ENCODE assay signal across 1 cellular context in the genomic region with DNA sequence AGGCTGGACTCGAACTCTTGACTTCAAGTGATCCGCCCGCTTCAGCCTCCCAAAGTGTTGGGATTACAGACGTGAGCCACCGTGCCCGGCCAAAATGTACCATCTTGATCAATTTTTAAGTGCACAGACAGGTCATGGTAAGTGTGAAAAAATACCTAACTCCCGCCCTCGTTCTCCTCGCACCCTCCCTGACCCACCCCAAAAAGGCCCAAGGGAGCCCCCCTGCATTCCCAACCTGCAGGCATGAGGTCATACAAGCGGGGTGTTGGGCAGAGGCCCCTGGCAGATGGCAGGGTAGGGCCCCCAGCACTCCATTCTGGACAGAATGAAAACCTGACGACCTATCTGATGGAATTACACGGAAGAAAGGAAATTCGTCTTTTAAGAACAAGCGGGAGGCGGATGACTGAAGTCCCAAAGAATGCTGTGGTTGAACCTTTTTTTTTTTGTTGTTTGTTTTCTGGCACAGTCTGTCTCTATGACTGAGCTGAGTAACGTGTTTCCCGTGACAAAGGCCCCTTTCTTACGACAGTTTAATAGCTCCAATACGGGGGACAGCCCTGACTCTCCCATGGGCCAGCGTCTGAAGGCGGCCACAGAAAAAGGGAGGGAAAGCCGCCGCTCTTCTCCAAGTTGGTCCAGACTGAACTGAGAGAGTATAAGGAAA.
A peak's percentile ranks its signal among the peaks of the same experiment; 100 is the strongest.
TF ChIP-seq lines count a peak whose summit lies in the region.

No MANE protein-coding gene starts in this region.

TF ChIP-seq in HepG2, 621 proteins besides CTCF, POLR2A, EP300 and RAD21 (continued from another document):
- TF ChIP-seq SAP130 (CRISPR knock-in tag; IDR thresholded peaks at IDR 0.05; ENCODE audit: low read depth) (peak; percentile 52), JUNB (CRISPR knock-in tag; IDR thresholded peaks at IDR 0.05; ENCODE audit: borderline replicate concordance) (peak; percentile 86; the same call in 1 of the 2 replicates), POLR2G (IDR thresholded peaks at IDR 0.05; ENCODE audit: low read depth, low read length) (peak; percentile 43; the same call in 1 of the 2 replicates), YEATS2 (CRISPR knock-in tag; IDR thresholded peaks at IDR 0.05; ENCODE audit: borderline replicate concordance) (peak; percentile 21; the same call in 1 of the 2 replicates), MATR3 (CRISPR knock-in tag; IDR thresholded peaks at IDR 0.05) (no peak), RBAK (CRISPR knock-in tag; IDR thresholded peaks at IDR 0.05) (peak; percentile 90), TBX2 (CRISPR knock-in tag; IDR thresholded peaks at IDR 0.05; ENCODE audit: borderline replicate concordance) (peak; percentile 41; the same call in 1 of the 2 replicates), ZNF12 (CRISPR knock-in tag; IDR thresholded peaks at IDR 0.05) (peak; percentile 65; the same call in 1 of the 2 replicates), POGZ (CRISPR knock-in tag; IDR thresholded peaks at IDR 0.05) (peak; percentile 44; the same call in 1 of the 2 replicates), FOXA1 (IDR thresholded peaks at IDR 0.05) (no peak), FOXA1 (CRISPR knock-in tag; IDR thresholded peaks at IDR 0.05) (peak; percentile 50; the same call in 1 of the 2 replicates), CBFB (CRISPR knock-in tag; IDR thresholded peaks at IDR 0.05) (0 out of 2 replicates have a peak, but pooled peaks have one; percentile 57), ZNF552 (CRISPR knock-in tag; IDR thresholded peaks at IDR 0.05; ENCODE audit: borderline replicate concordance) (no peak)
- TF ChIP-seq, protein P1, sequence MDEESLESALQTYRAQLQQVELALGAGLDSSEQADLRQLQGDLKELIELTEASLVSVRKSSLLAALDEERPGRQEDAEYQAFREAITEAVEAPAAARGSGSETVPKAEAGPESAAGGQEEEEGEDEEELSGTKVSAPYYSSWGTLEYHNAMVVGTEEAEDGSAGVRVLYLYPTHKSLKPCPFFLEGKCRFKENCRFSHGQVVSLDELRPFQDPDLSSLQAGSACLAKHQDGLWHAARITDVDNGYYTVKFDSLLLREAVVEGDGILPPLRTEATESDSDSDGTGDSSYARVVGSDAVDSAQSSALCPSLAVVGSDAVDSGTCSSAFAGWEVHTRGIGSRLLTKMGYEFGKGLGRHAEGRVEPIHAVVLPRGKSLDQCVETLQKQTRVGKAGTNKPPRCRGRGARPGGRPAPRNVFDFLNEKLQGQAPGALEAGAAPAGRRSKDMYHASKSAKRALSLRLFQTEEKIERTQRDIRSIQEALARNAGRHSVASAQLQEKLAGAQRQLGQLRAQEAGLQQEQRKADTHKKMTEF (CRISPR knock-in tag; IDR thresholded peaks at IDR 0.05) = peak; percentile 41; the same call in 1 of the 2 replicates
- TF ChIP-seq, protein P2, sequence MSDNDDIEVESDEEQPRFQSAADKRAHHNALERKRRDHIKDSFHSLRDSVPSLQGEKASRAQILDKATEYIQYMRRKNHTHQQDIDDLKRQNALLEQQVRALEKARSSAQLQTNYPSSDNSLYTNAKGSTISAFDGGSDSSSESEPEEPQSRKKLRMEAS (IDR thresholded peaks at IDR 0.05) = peak; percentile 27; the same call in 1 of the 2 replicates
- TF ChIP-seq, protein P3, sequence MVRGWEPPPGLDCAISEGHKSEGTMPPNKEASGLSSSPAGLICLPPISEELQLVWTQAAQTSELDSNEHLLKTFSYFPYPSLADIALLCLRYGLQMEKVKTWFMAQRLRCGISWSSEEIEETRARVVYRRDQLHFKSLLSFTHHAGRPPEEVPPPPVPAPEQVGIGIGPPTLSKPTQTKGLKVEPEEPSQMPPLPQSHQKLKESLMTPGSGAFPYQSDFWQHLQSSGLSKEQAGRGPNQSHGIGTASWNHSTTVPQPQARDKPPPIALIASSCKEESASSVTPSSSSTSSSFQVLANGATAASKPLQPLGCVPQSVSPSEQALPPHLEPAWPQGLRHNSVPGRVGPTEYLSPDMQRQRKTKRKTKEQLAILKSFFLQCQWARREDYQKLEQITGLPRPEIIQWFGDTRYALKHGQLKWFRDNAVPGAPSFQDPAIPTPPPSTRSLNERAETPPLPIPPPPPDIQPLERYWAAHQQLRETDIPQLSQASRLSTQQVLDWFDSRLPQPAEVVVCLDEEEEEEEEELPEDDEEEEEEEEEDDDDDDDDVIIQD (CRISPR knock-in tag; IDR thresholded peaks at IDR 0.05; ENCODE audit: low read depth) = peak; percentile 30; the same call in 1 of the 2 replicates
- TF ChIP-seq, protein P4, sequence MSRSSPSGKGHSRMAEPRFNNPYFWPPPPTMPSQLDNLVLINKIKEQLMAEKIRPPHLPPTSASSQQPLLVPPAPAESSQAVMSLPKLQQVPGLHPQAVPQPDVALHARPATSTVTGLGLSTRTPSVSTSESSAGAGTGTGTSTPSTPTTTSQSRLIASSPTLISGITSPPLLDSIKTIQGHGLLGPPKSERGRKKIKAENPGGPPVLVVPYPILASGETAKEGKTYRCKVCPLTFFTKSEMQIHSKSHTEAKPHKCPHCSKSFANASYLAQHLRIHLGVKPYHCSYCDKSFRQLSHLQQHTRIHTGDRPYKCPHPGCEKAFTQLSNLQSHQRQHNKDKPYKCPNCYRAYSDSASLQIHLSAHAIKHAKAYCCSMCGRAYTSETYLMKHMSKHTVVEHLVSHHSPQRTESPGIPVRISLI (CRISPR knock-in tag; IDR thresholded peaks at IDR 0.05; ENCODE audit: borderline replicate concordance) = peak; percentile 92
- TF ChIP-seq, protein P5, sequence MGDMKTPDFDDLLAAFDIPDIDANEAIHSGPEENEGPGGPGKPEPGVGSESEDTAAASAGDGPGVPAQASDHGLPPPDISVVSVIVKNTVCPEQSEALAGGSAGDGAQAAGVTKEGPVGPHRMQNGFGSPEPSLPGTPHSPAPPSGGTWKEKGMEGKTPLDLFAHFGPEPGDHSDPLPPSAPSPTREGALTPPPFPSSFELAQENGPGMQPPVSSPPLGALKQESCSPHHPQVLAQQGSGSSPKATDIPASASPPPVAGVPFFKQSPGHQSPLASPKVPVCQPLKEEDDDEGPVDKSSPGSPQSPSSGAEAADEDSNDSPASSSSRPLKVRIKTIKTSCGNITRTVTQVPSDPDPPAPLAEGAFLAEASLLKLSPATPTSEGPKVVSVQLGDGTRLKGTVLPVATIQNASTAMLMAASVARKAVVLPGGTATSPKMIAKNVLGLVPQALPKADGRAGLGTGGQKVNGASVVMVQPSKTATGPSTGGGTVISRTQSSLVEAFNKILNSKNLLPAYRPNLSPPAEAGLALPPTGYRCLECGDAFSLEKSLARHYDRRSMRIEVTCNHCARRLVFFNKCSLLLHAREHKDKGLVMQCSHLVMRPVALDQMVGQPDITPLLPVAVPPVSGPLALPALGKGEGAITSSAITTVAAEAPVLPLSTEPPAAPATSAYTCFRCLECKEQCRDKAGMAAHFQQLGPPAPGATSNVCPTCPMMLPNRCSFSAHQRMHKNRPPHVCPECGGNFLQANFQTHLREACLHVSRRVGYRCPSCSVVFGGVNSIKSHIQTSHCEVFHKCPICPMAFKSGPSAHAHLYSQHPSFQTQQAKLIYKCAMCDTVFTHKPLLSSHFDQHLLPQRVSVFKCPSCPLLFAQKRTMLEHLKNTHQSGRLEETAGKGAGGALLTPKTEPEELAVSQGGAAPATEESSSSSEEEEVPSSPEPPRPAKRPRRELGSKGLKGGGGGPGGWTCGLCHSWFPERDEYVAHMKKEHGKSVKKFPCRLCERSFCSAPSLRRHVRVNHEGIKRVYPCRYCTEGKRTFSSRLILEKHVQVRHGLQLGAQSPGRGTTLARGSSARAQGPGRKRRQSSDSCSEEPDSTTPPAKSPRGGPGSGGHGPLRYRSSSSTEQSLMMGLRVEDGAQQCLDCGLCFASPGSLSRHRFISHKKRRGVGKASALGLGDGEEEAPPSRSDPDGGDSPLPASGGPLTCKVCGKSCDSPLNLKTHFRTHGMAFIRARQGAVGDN (CRISPR knock-in tag; IDR thresholded peaks at IDR 0.05) = peak; percentile 20; the same call in 1 of the 2 replicates
